In the genomic region with DNA sequence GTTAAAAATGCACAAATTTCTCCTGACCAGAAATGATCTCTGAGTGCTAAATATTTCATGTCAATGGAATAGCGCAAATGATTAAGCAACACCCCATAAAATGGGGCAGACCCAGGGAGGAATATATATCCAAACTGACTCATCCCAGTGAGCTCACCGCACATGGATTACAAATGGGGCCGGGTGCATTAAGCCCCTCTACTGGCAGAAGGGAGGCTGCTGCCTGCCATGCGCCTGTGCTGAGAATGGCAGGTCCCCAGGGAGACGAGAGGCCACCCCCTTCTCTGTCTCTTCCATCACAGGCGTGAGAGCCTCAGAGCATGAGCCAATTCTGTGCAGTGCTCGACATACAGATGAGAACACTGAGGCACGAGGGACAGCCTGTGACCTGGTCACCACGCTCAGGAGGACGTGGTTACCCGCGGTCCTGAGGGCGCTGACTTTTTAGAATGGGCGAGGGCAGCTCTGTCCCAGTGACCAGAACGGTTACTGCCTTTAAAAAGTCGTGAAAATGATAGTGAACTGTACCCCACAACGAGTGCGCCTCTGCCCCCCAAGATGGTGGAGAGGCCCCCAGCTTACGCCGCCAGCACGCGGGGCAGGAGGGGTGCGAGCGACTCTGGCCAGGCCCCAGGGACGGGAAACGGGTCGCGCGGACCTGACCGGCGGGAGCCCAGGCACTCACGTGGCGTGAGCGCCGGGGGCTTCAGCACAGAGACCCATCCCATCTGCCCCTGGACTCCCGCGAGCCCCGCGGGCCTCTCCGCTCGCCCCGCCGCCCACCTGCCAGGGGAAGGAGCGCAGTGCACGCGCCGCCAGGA, we compare ENCODE assay signal across 8 cellular contexts.
DNase-seq lines count a peak whose midpoint lies in the region; ATAC-seq and TF ChIP-seq lines count a peak whose summit lies in the region.
"Not testable (repeated sequence)": the region's sequence is repeated elsewhere in the genome, so short reads cannot be mapped to it uniquely, and the experiment has no call there.

No MANE protein-coding gene starts in this region.

- peak overlapping the region; percentile 84 to 96 (median 91) for H3K4me2 ChIP-seq in BLaER1 treated with 17β-estradiol and CSF1 and Interleukin-3, amounts not matched to agents 10 nM and 100 nM

- H4K20me1 ChIP-seq in BLaER1 treated with 17β-estradiol and CSF1 and Interleukin-3, amounts not matched to agents 10 nM and 100 nM, result not testable (repeated sequence)

- H3K36me3 ChIP-seq in BLaER1 treated with 17β-estradiol and CSF1 and Interleukin-3, amounts not matched to agents 10 nM and 100 nM; adipocyte (ENCODE audit: control insufficient read depth, insufficient read depth, low read length, severe bottlenecking): not testable (repeated sequence)

- not testable (repeated sequence) for H3K9me3 ChIP-seq in BLaER1 treated with 17β-estradiol and CSF1 and Interleukin-3, amounts not matched to agents 10 nM and 100 nM (replicated peaks in 1 of 11); adipocyte (ENCODE audit: control insufficient read depth, low read length)

- DNase-seq in KBM-7, result peak; percentile 9
- DNase-seq in SK-MEL-5 (ENCODE audit: low read depth, low spot score), result peak; percentile 5
- peak; percentile 55 for DNase-seq in adipocyte (ENCODE audit: low read depth)
- DNase-seq in fibroblast of mammary gland (ENCODE audit: low read depth), result peak; percentile 82
- peak; percentile 39 for DNase-seq in midbrain (lab: John Stamatoyannopoulos, UW)
- DNase-seq in stimulated activated CD4-positive, alpha-beta T cell treated with anti-CD3 and anti-CD28 coated beads, Interleukin-15, amount 100 ng/mL, for 24 hours, result peak; percentile 37

- in situ Hi-C loops in KBM-7 (cut with MboI; ENCODE audit: low pct_unique_long_range_greater_than_20kb, low sequenced_read_pairs); SK-MEL-5 (cut with HindIII; ENCODE audit: low pct_unique_long_range_greater_than_20kb, low sequenced_read_pairs): not testable (repeated sequence)

- peak overlapping the region in 10 of 11 experiments; percentile 62 to 90 (median 84); a peak in 21 of 22 replicates for H3K27ac ChIP-seq in BLaER1 treated with 17β-estradiol and CSF1 and Interleukin-3, amounts not matched to agents 10 nM and 100 nM

- peaks cover 12 to 54% (median 46%) of the 10 kb centered on the region in 10 experiments for H3K4me1 ChIP-seq in BLaER1 treated with 17β-estradiol and CSF1 and Interleukin-3, amounts not matched to agents 10 nM and 100 nM
- not testable (repeated sequence) for H3K4me1 ChIP-seq in adipocyte (ENCODE audit: control insufficient read depth, insufficient read depth, low read length)

- not testable (repeated sequence) for TF ChIP-seq CTCF in fibroblast of mammary gland (conservative IDR thresholded peaks at IDR 0.05; ENCODE audit: control insufficient read depth, insufficient read depth, low read depth, low read length)

- H3K4me3 ChIP-seq in BLaER1 treated with 17β-estradiol and CSF1 and Interleukin-3, amounts not matched to agents 10 nM and 100 nM, result peak overlapping the region; percentile 69 to 87 (median 79)
- H3K4me3 ChIP-seq in adipocyte (ENCODE audit: low read length) (peak overlapping the region; percentile 84), fibroblast of mammary gland (ENCODE audit: control insufficient read depth, low read depth, low read length) (peak overlapping the region; percentile 61)

- H3K27me3 ChIP-seq in BLaER1 treated with 17β-estradiol and CSF1 and Interleukin-3, amounts not matched to agents 10 nM and 100 nM; adipocyte (replicated peaks; ENCODE audit: control insufficient read depth, insufficient read depth, low read length): not testable (repeated sequence)

- peak; percentile 21 for ATAC-seq in GM21529 (IDR thresholded peaks at IDR 0.05; ENCODE audit: unreplicated experiment)

- H3K9ac ChIP-seq in BLaER1 treated with 17β-estradiol and CSF1 and Interleukin-3, amounts not matched to agents 10 nM and 100 nM, result peak overlapping the region; percentile 72 to 89 (median 85)
- H3K9ac ChIP-seq in adipocyte (ENCODE audit: low read length), result peak overlapping the region; percentile 84

Comparison
In these comparisons a context has a peak if more than half of its experiments do, and no peak if none do; other contexts are left out.
1. Peak in every context shown above with its lines: DNase-seq, ATAC-seq, H3K4me3 ChIP-seq and H3K27ac ChIP-seq.
2. DNase-seq: peak in every context shown above with its lines; median percentile 82 in fibroblast of mammary gland; 55 in adipocyte; 39 in midbrain; 37 in stimulated activated CD4-positive, alpha-beta T cell treated with anti-CD3 and anti-CD28 coated beads, Interleukin-15, amount 100 ng/mL, for 24 hours; 9 in KBM-7; 5 in SK-MEL-5.